ENCODE assay signal across 30 cellular contexts in the genomic region with DNA sequence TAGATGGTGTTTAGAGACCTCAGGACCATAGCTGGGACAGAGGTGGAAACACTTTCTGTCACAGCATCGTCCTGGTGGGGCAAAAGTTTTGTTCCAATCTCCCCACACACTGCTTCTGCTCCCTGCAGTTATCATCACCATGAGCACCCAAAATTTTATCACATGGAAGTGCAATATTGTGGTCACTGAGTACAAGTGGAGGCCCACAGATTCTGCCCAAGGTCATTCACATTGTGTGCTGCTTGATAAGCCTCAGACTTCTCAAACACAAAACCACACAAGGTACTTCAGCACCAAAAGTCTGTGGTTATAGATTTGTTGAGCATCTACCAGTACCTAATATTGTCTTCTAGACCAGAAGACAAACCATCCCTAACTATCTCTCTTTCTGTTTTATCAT. TPM values are rescaled to one million over a fixed set of nuclear protein-coding genes. Genes with fewer than 3 reads are reported as not detected.
"Had no signal": no experiment of that assay in that cellular context is flagged by ENCODE, and none has a peak within 500 bp of the region (broad histone marks: within the 10 kb centered on the region; RNA-seq: fewer than 3 reads in every experiment).

No MANE protein-coding gene starts in this region.

- H3K9ac ChIP-seq: SK-N-SH had no signal

- H3K27me3 Mint-ChIP-seq: activated naive CD8-positive, alpha-beta T cell had no signal

- H3K4me2 ChIP-seq: SK-N-SH had no signal

- DNase-seq: activated CD4-positive, alpha-beta T cell treated with anti-CD3 and anti-CD28 coated beads, Interleukin-2, amount 10 ng/mL, durations not matched to agents 24 days and 14 days; activated CD4-positive, alpha-beta T cell treated with anti-CD3 and anti-CD28 coated beads, Interleukin-2, amount 50 U/mL, for 4 hours; activated CD8-positive, alpha-beta T cell treated with anti-CD3 and anti-CD28 coated beads, Interleukin-2, amount 10 ng/mL, durations not matched to agents 7 days and 5 days; activated gamma-delta T cell; activated naive CD4-positive, alpha-beta T cell treated with Interleukin-2 at 50 U/mL for 16 hours; activated naive CD8-positive, alpha-beta T cell treated with anti-CD3 and anti-CD28 coated beads, Interleukin-2, amount 50 U/mL, for 24 hours; activated T-cell treated with anti-CD3 and anti-CD28 coated beads, Interleukin-2, amount 50 U/mL, for 24 hours; anterior cingulate cortex; central memory CD4-positive, alpha-beta T cell; colonic mucosa; Karpas-422; NCI-H1048; NCI-H1105 treated with DMSO at 0.1 percent for 48 hours; NCI-H1436; NCI-H1694 treated with DMSO at 0.1 percent for 48 hours; NCI-H2029; NCI-H345; NCI-H524 treated with DMSO at 0.1 percent for 48 hours; Right ventricle myocardium superior; SK-N-SH had no signal

- H3K4me3 ChIP-seq: colonic mucosa, SJSA1 had no signal

- H3K4me3 Mint-ChIP-seq: activated CD4-positive, alpha-beta T cell treated with anti-CD3 and anti-CD28 coated beads, Interleukin-2, amount 10 ng/mL, durations not matched to agents 24 days and 14 days; activated CD8-positive, alpha-beta T cell treated with anti-CD3 and anti-CD28 coated beads, Interleukin-2, amount 10 ng/mL, durations not matched to agents 7 days and 5 days; activated naive CD8-positive, alpha-beta T cell; activated naive CD8-positive, alpha-beta T cell treated with anti-CD3 and anti-CD28 coated beads, Interleukin-2, amount 50 U/mL, for 24 hours; activated T-cell treated with anti-CD3 and anti-CD28 coated beads, Interleukin-2, amount 50 U/mL, for 24 hours; brain; dendritic cell treated with granulocyte-macrophage colony-stimulating factor and Interleukin-4, amounts not matched to agents 40 ng/mL and 50 ng/mL, for 4 days; T-helper 1 cell treated with Interleukin-12 subunit alpha and Interleukin-12 subunit beta and Interleukin-4 antibody, amounts not matched to agents 30 μg/mL and 1 μg/mL, for 36 hours; T-helper 2 cell treated with Interferon-gamma antibody and Interleukin-4, amounts not matched to agents 5 μg/mL and 100 μg/mL, for 36 hours had no signal

- H3K27me3 ChIP-seq: colonic mucosa had no signal

- H3K36me3 ChIP-seq: colonic mucosa, SJSA1 had no signal

- H3K27ac ChIP-seq: colonic mucosa, SJSA1 had no signal

- H3K4me1 ChIP-seq: colonic mucosa, SJSA1 had no signal

- H3K9me3 Mint-ChIP-seq: activated CD4-positive, alpha-beta T cell treated with anti-CD3 and anti-CD28 coated beads, Interleukin-2, amount 10 ng/mL, durations not matched to agents 24 days and 14 days; activated naive CD8-positive, alpha-beta T cell treated with anti-CD3 and anti-CD28 coated beads, Interleukin-2, amount 50 U/mL, for 24 hours; activated T-cell treated with anti-CD3 and anti-CD28 coated beads, Interleukin-2, amount 50 U/mL, for 24 hours; activated T-helper 2 cell treated with anti-CD3 and anti-CD28 coated beads, Interferon-gamma antibody, Interleukin-2, Interleukin-4, amounts not matched to agents 10 μg/mL and 5 μg/mL and 100 μg/mL, durations not matched to agents 14 hours and 24 hours and 36 hours; brain; dendritic cell treated with granulocyte-macrophage colony-stimulating factor and Interleukin-4, amounts not matched to agents 40 ng/mL and 50 ng/mL, for 4 days; T-helper 1 cell treated with Interleukin-12 subunit alpha and Interleukin-12 subunit beta and Interleukin-4 antibody, amounts not matched to agents 30 μg/mL and 1 μg/mL, for 36 hours; T-helper 2 cell treated with Interferon-gamma antibody and Interleukin-4, amounts not matched to agents 5 μg/mL and 100 μg/mL, for 36 hours had no signal

- H3K9me3 ChIP-seq: colonic mucosa, SK-N-SH had no signal

- H3K27ac Mint-ChIP-seq: activated CD4-positive, alpha-beta T cell treated with anti-CD3 and anti-CD28 coated beads, Interleukin-2, amount 10 ng/mL, durations not matched to agents 24 days and 14 days; activated CD8-positive, alpha-beta T cell treated with anti-CD3 and anti-CD28 coated beads, Interleukin-2, amount 10 ng/mL, durations not matched to agents 7 days and 5 days; activated naive CD8-positive, alpha-beta T cell; activated naive CD8-positive, alpha-beta T cell treated with anti-CD3 and anti-CD28 coated beads, Interleukin-2, amount 50 U/mL, for 24 hours; activated T-cell treated with anti-CD3 and anti-CD28 coated beads, Interleukin-2, amount 50 U/mL, for 24 hours; activated T-helper 2 cell treated with anti-CD3 and anti-CD28 coated beads, Interferon-gamma antibody, Interleukin-2, Interleukin-4, amounts not matched to agents 10 μg/mL and 5 μg/mL and 100 μg/mL, durations not matched to agents 14 hours and 24 hours and 36 hours; brain; dendritic cell treated with granulocyte-macrophage colony-stimulating factor and Interleukin-4, amounts not matched to agents 40 ng/mL and 50 ng/mL, for 4 days; T-helper 1 cell treated with Interleukin-12 subunit alpha and Interleukin-12 subunit beta and Interleukin-4 antibody, amounts not matched to agents 30 μg/mL and 1 μg/mL, for 36 hours; T-helper 2 cell treated with Interferon-gamma antibody and Interleukin-4, amounts not matched to agents 5 μg/mL and 100 μg/mL, for 36 hours had no signal

- H3K36me3 Mint-ChIP-seq: activated naive CD8-positive, alpha-beta T cell; brain had no signal

RNA-seq across cellular contexts. Expression of a gene that starts 0.6 kb away (rescaled TPM):
- total RNA-seq: activated CD4-positive, alpha-beta T cell treated with anti-CD3 and anti-CD28 coated beads, Interleukin-2, amount 10 ng/mL, durations not matched to agents 24 days and 14 days; activated CD8-positive, alpha-beta T cell treated with anti-CD3 and anti-CD28 coated beads, Interleukin-2, amount 10 ng/mL, durations not matched to agents 7 days and 5 days; activated T-helper 2 cell treated with anti-CD3 and anti-CD28 coated beads, Interferon-gamma antibody, Interleukin-2, Interleukin-4, amounts not matched to agents 10 μg/mL and 5 μg/mL and 100 μg/mL, durations not matched to agents 14 hours and 24 hours and 36 hours; colonic mucosa; MCF 10A; NCI-H460; OCI-LY7; Right ventricle myocardium superior; SJSA1 had no signal
- polyA plus RNA-seq: SK-N-SH had no signal

RNA-seq across cellular contexts. Expression of a gene that starts 23.7 kb away (rescaled TPM):
- total RNA-seq: activated CD4-positive, alpha-beta T cell treated with anti-CD3 and anti-CD28 coated beads, Interleukin-2, amount 10 ng/mL, durations not matched to agents 24 days and 14 days; activated CD8-positive, alpha-beta T cell treated with anti-CD3 and anti-CD28 coated beads, Interleukin-2, amount 10 ng/mL, durations not matched to agents 7 days and 5 days; MCF 10A; NCI-H460; OCI-LY7; Right ventricle myocardium superior had no signal
- polyA plus RNA-seq: SK-N-SH had no signal

RNA-seq across cellular contexts. Expression of a gene that starts 51.9 kb away (rescaled TPM):
- total RNA-seq: activated CD4-positive, alpha-beta T cell treated with anti-CD3 and anti-CD28 coated beads, Interleukin-2, amount 10 ng/mL, durations not matched to agents 24 days and 14 days; activated T-helper 2 cell treated with anti-CD3 and anti-CD28 coated beads, Interferon-gamma antibody, Interleukin-2, Interleukin-4, amounts not matched to agents 10 μg/mL and 5 μg/mL and 100 μg/mL, durations not matched to agents 14 hours and 24 hours and 36 hours; colonic mucosa; MCF 10A; NCI-H460; OCI-LY7; Right ventricle myocardium superior; SJSA1 had no signal
- polyA plus RNA-seq: SK-N-SH had no signal
